Comparison of ENCODE assay signal across 10 cellular contexts in the genomic region with DNA sequence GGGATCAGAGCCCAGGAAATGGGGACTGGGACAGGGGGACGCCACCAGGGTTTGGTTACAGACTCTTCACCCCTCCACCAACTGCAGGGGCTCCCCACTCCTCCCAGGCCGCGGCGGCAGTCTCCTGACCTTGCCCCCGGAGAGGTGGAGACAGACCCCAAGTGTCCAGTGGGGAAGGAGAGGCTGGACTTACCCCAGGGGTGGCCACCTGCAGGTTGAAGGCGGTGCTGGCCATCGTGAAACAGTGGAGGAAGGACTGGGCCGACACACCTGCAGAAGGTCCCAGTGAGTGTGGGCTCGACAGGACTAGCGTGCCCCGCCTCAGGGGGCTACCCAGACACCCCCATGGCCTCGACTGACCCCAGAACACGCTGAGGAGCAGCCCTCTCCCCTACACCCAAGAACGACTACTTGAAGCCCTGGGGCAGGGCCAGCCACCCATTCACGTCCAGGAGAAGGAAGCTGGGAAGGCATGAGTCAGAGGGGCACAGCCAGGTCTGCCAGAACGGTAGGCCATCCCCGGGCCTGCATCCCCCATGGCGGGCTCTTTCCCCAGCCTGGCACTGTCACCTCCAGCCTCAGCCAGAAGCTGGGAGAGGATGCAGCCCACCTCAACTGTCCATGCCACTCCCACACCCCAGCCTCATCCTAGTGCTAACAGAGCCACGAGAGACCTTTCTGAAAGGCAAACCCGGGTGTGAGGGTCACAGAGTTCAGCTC. TPM values are rescaled to one million over a fixed set of nuclear protein-coding genes. Genes with fewer than 3 reads are reported as not detected.
A peak's percentile ranks its signal among the peaks of the same experiment; 100 is the strongest.
DNase-seq lines count a peak whose midpoint lies in the region; ATAC-seq and TF ChIP-seq lines count a peak whose summit lies in the region.
"Had no signal": no experiment of that assay in that cellular context is flagged by ENCODE, and none has a peak within 500 bp of the region (broad histone marks: within the 10 kb centered on the region; RNA-seq: fewer than 3 reads in every experiment).

No MANE protein-coding gene starts in this region.

- no peaks in the 10 kb centered on the region for H3K9me3 ChIP-seq in CD8-positive, alpha-beta memory T cell (ENCODE audit: low read length)
- no peaks in the 10 kb centered on the region for H3K9me3 ChIP-seq in mammary epithelial cell (replicated peaks; ENCODE audit: insufficient read depth, low read length)

- H3K79me2 ChIP-seq in mammary epithelial cell (ENCODE audit: insufficient read depth, low read length): peaks cover 95% of the 10 kb centered on the region

- POLR2A ChIA-PET in CD8-positive, alpha-beta memory T cell (lab: Charles Lee): interaction anchor here (1.2 kb wide), 1 partner anchor 34 kb away, joined by 3 read pairs; the partner anchor contains the start of gene RPLP2

- TF ChIP-seq CTCF in mammary epithelial cell (conservative IDR thresholded peaks at IDR 0.05 in 1 of 2, IDR thresholded peaks at IDR 0.05 in 1 of 2; ENCODE audit: extremely low read depth in 1 of 2, insufficient read depth in 1 of 2, low read depth in 1 of 2, low read length in 2 of 2): no peak
- TF ChIP-seq CTCF in natural killer cell (IDR thresholded peaks at IDR 0.05): no peak

- no peaks in the 10 kb centered on the region for H3K27me3 Mint-ChIP-seq in CD8-positive, alpha-beta memory T cell
- H3K27me3 Mint-ChIP-seq in natural killer cell (ENCODE audit: low read depth in 2 of 2): no peaks in the 10 kb centered on the region

- in situ Hi-C loops in mammary epithelial cell (cut with MboI; ENCODE audit: low sequenced_read_pairs in 2 of 2): loop anchor here in 1 of 2 donors (25.0 kb wide), 1 partner anchor 213 kb away; the partner anchor contains the start of genes LMNTD2 and RASSF7

- no peak overlapping the region for H2AFZ ChIP-seq in mammary epithelial cell (ENCODE audit: low read depth, low read length)

- H3K9me3 Mint-ChIP-seq in CD8-positive, alpha-beta memory T cell: no peaks in the 10 kb centered on the region
- no peaks in the 10 kb centered on the region for H3K9me3 Mint-ChIP-seq in natural killer cell

- intact Hi-C loops in mammary epithelial cell (cut with micrococcal nuclease) (no loop called here), natural killer cell (cut with micrococcal nuclease) (no loop called here)

- peak overlapping the region in 2 of 8 donors; percentile 54 to 94 for H3K27ac Mint-ChIP-seq in CD8-positive, alpha-beta memory T cell
- H3K27ac Mint-ChIP-seq in natural killer cell: no peak overlapping the region

- H3K4me1 Mint-ChIP-seq in CD8-positive, alpha-beta memory T cell: peaks cover 5 to 32% (median 19%) of the 10 kb centered on the region in 3 donors
- H3K4me1 Mint-ChIP-seq in natural killer cell: peaks cover 0 to 13% of the 10 kb centered on the region in 2 donors

- H3K4me1 ChIP-seq in CD8-positive, alpha-beta memory T cell (ENCODE audit: insufficient read depth, low read length): peaks cover 21% of the 10 kb centered on the region
- H3K4me1 ChIP-seq in mammary epithelial cell (ENCODE audit: insufficient read depth, low read length): peaks cover 57% of the 10 kb centered on the region

- no peak for DNase-seq in CD8-positive, alpha-beta memory T cell
- DNase-seq in M059J (ENCODE audit: low read depth): peak; percentile 72
- DNase-seq in mammary epithelial cell: peak; percentile 64
- no peak for DNase-seq in natural killer cell
- no peak for DNase-seq in H7
- DNase-seq in amniotic stem cell (lab: John Stamatoyannopoulos, UW): no peak
- DNase-seq: NCI-H2081; stimulated activated CD4-positive, alpha-beta T cell treated with anti-CD3 and anti-CD28 coated beads, Interleukin-2, amount 100 ng/mL, for 24 hours had no signal

- 52% methylated on average over 9 of the region's 20 CpGs for WGBS in mammary epithelial cell (ENCODE audit: low coverage, missing lambda C conversion rate)

- peak overlapping the region; percentile 98 for H3K4me2 ChIP-seq in mammary epithelial cell (ENCODE audit: insufficient read depth, low read depth, low read length)

- H3K36me3 Mint-ChIP-seq in CD8-positive, alpha-beta memory T cell: peaks cover 0 to 17% (median 1%) of the 10 kb centered on the region in 3 donors
- H3K36me3 Mint-ChIP-seq in natural killer cell: no peaks in the 10 kb centered on the region

- H3K36me3 ChIP-seq in CD8-positive, alpha-beta memory T cell (ENCODE audit: insufficient read depth, low read length): no peaks in the 10 kb centered on the region
- H3K36me3 ChIP-seq in mammary epithelial cell (ENCODE audit: insufficient read depth, low read length) (peaks cover 14% of the 10 kb centered on the region), H7 (replicated peaks; ENCODE audit: control insufficient read depth, insufficient read depth, low read length) (peaks cover 7% of the 10 kb centered on the region)

- peak overlapping the region; percentile 54 for H3K27ac ChIP-seq in CD8-positive, alpha-beta memory T cell (ENCODE audit: low read depth, low read length)
- H3K27ac ChIP-seq in mammary epithelial cell (ENCODE audit: insufficient read depth, low read depth, low read length): peak overlapping the region; percentile 17

- peak overlapping the region; percentile 61 to 87 (median 79) for H3K4me3 Mint-ChIP-seq in CD8-positive, alpha-beta memory T cell
- H3K4me3 Mint-ChIP-seq in natural killer cell: peak overlapping the region; percentile 56

- H3K9ac ChIP-seq in mammary epithelial cell (ENCODE audit: insufficient read depth, low read length): no peak overlapping the region

- dilution Hi-C loops in mammary epithelial cell (cut with HindIII; ENCODE audit: low sequenced_read_pairs): loop anchor here (5.0 kb wide), 1 partner anchor 67 kb away; the partner anchor contains the start of genes POLR2L and TSPAN4

- ATAC-seq in natural killer cell: no peak
- no peak for ATAC-seq in GM18502 (IDR thresholded peaks at IDR 0.05; ENCODE audit: poor library complexity, unreplicated experiment)
- ATAC-seq in HG02763 (IDR thresholded peaks at IDR 0.05; ENCODE audit: unreplicated experiment): no peak

- CTCF ChIA-PET in CD8-positive, alpha-beta memory T cell (lab: Charles Lee): interaction anchor here (1.2 kb wide), 1 partner anchor 24 kb away, joined by 3 read pairs; no protein-coding TSS in a partner anchor
- CTCF ChIA-PET in mammary epithelial cell (lab: Charles Lee; ENCODE audit: low non-redundant PET): interaction anchor here (0.6 kb wide), 1 partner anchor 27 kb away, joined by 3 read pairs; no protein-coding TSS in a partner anchor

- H3K4me3 ChIP-seq in CD8-positive, alpha-beta memory T cell (ENCODE audit: low read length): no peak overlapping the region
- H3K4me3 ChIP-seq in mammary epithelial cell (replicated peaks in 1 of 3; ENCODE audit: insufficient read depth in 1 of 3, low read depth in 2 of 3, low read length in 3 of 3) (peak overlapping the region; percentile 9 to 34 (median 13)), H7 (ENCODE audit: insufficient read depth, low read depth, low read length) (no peak overlapping the region)

- no TSS peak for BruUV-seq in mammary epithelial cell (replicated peaks; lab: Mats Ljungman, UMichigan)

- no peaks in the 10 kb centered on the region for H4K20me1 ChIP-seq in mammary epithelial cell (ENCODE audit: insufficient read depth, low read length)

- H3K27me3 ChIP-seq in CD8-positive, alpha-beta memory T cell (ENCODE audit: insufficient read depth, low read length, poor library complexity, severe bottlenecking): no peaks in the 10 kb centered on the region
- no peaks in the 10 kb centered on the region for H3K27me3 ChIP-seq in mammary epithelial cell (ENCODE audit: insufficient read depth, low read length)
- H3K27me3 ChIP-seq in H7 (ENCODE audit: control insufficient read depth, insufficient read depth, low read length): no peaks in the 10 kb centered on the region

RNA-seq across cellular contexts. Expression of gene GATD1, which starts 2.3 kb away (rescaled TPM):
- total RNA-seq in CD8-positive, alpha-beta memory T cell: 10 to 100 TPM; 53.0 to 56.3 TPM
- polyA plus RNA-seq in CD8-positive, alpha-beta memory T cell: 12.9 TPM
- 22.5 and 25.6 TPM in 2 replicates for total RNA-seq in M059J (2014; rRNA removed; shearing (Covaris generic))
- total RNA-seq in mammary epithelial cell (10 to 100 TPM; 47.0 to 78.2 TPM), natural killer cell (10 to 100 TPM; 40.4 to 43.1 (median 42.1) TPM)
- polyA plus RNA-seq in mammary epithelial cell: 29.6 TPM
- polyA minus RNA-seq in mammary epithelial cell: 39.8 TPM
- total RNA-seq in H7 (2014; rRNA removed; shearing (Covaris generic)): 48.7 and 54.6 TPM in 2 replicates

RNA-seq across cellular contexts. Expression of gene CEND1, which starts 14.9 kb away (rescaled TPM):
- total RNA-seq in CD8-positive, alpha-beta memory T cell: 1 to 10 TPM; 2.1 to 2.6 TPM
- polyA plus RNA-seq in CD8-positive, alpha-beta memory T cell: 0.13 TPM
- total RNA-seq in M059J (2014; rRNA removed; shearing (Covaris generic)): not detected in 2 replicates
- total RNA-seq in mammary epithelial cell: not detected
- polyA plus RNA-seq in mammary epithelial cell: not detected
- polyA minus RNA-seq in mammary epithelial cell: not detected
- not detected for total RNA-seq in natural killer cell
- total RNA-seq in H7 (2014; rRNA removed; shearing (Covaris generic)): 0.14 TPM in 1 of 2 replicates, not detected in the other

RNA-seq across cellular contexts. Expression of gene SLC25A22, which starts 23.0 kb away (rescaled TPM):
- total RNA-seq in CD8-positive, alpha-beta memory T cell: 10 to 100 TPM; 73.6 to 77.0 TPM
- 14.1 TPM for polyA plus RNA-seq in CD8-positive, alpha-beta memory T cell
- total RNA-seq in M059J (2014; rRNA removed; shearing (Covaris generic)): 7.5 and 26.5 TPM in 2 replicates
- total RNA-seq in mammary epithelial cell: 10 to 100 TPM in 1 of 2 donors, 1 to 10 TPM in 1; 7.3 to 29.5 TPM
- 19.4 TPM for polyA plus RNA-seq in mammary epithelial cell
- 11.3 TPM for polyA minus RNA-seq in mammary epithelial cell
- 10 to 100 TPM; 22.8 to 34.6 (median 31.5) TPM for total RNA-seq in natural killer cell
- total RNA-seq in H7 (2014; rRNA removed; shearing (Covaris generic)): 25.2 and 25.6 TPM in 2 replicates

RNA-seq across cellular contexts. Expression of gene TALDO1, which starts 27.8 kb away (rescaled TPM):
- 100 to 1,000 TPM; 245 to 246 TPM for total RNA-seq in CD8-positive, alpha-beta memory T cell
- polyA plus RNA-seq in CD8-positive, alpha-beta memory T cell: 184 TPM
- 247 and 252 TPM in 2 replicates for total RNA-seq in M059J (2014; rRNA removed; shearing (Covaris generic))
- total RNA-seq in mammary epithelial cell (100 to 1,000 TPM; 102 to 140 TPM), natural killer cell (10 to 100 TPM; 46.1 to 94.8 (median 55.4) TPM)
- 142 TPM for polyA plus RNA-seq in mammary epithelial cell
- polyA minus RNA-seq in mammary epithelial cell: 102 TPM
- total RNA-seq in H7 (2014; rRNA removed; shearing (Covaris generic)): 264 and 269 TPM in 2 replicates

RNA-seq across cellular contexts. Expression of gene PIDD1, which starts 30.0 kb away (rescaled TPM):
- 10 to 100 TPM; 30.5 to 34.5 TPM for total RNA-seq in CD8-positive, alpha-beta memory T cell
- 4.6 TPM for polyA plus RNA-seq in CD8-positive, alpha-beta memory T cell
- total RNA-seq in M059J (2014; rRNA removed; shearing (Covaris generic)): 3.3 and 8.2 TPM in 2 replicates
- total RNA-seq in mammary epithelial cell (10 to 100 TPM in 1 of 2 donors, 1 to 10 TPM in 1; 4.5 to 19.2 TPM), natural killer cell (10 to 100 TPM; 24.3 to 30.9 (median 25.2) TPM)
- polyA plus RNA-seq in mammary epithelial cell: 9.3 TPM
- polyA minus RNA-seq in mammary epithelial cell: 1.8 TPM
- 16.8 and 31.0 TPM in 2 replicates for total RNA-seq in H7 (2014; rRNA removed; shearing (Covaris generic))

Comparison
In these comparisons a context has a peak if more than half of its experiments do, and no peak if none do; other contexts are left out.
1. DNase-seq: peak in M059J (single experiment) and mammary epithelial cell (single experiment); none in CD8-positive, alpha-beta memory T cell (0 of 5), natural killer cell (single experiment), H7 (single experiment) and amniotic stem cell (single experiment).
2. H3K4me3 ChIP-seq: peak in mammary epithelial cell (3 of 3); none in CD8-positive, alpha-beta memory T cell (single experiment) and H7 (single experiment).